In genomic region chr11:17350455-17351170, GRCh38 we compare ENCODE assay signal across 11 cellular contexts. TPM values are rescaled to one million over a fixed set of nuclear protein-coding genes. Genes with fewer than 3 reads are reported as not detected.
A peak's percentile ranks its signal among the peaks of the same experiment; 100 is the strongest.
DNase-seq lines count a peak whose midpoint lies in the region; ATAC-seq, FAIRE-seq and TF ChIP-seq lines count a peak whose summit lies in the region.
"Had no signal": no experiment of that assay in that cellular context is flagged by ENCODE, and none has a peak within 500 bp of the region (broad histone marks: within the 10 kb centered on the region; RNA-seq: fewer than 3 reads in every experiment).

No MANE protein-coding gene starts in this region.

- H3K9me3 ChIP-seq in Caco-2 (no peaks in the 10 kb centered on the region), astrocyte (ENCODE audit: insufficient read depth, low read depth, low read length) (no peaks in the 10 kb centered on the region)
- H3K9me3 ChIP-seq: gastroesophageal sphincter, pancreas had no signal

- no peaks in the 10 kb centered on the region for H3K27me3 ChIP-seq in Caco-2 (replicated peaks; ENCODE audit: control insufficient read depth, insufficient read depth, low read length)
- no peaks in the 10 kb centered on the region for H3K27me3 ChIP-seq in HL-60 (ENCODE audit: insufficient read depth, poor library complexity, severe bottlenecking)
- no peaks in the 10 kb centered on the region for H3K27me3 ChIP-seq in astrocyte (ENCODE audit: insufficient read depth, low read length)
- H3K27me3 ChIP-seq: gastroesophageal sphincter, pancreas had no signal

- H3K9me3 Mint-ChIP-seq in Caco-2 (ENCODE audit: unreplicated experiment) (no peaks in the 10 kb centered on the region), astrocyte (ENCODE audit: unreplicated experiment) (peaks cover 1% of the 10 kb centered on the region)
- no peaks in the 10 kb centered on the region for H3K9me3 Mint-ChIP-seq in natural killer cell treated with Interleukin-12 subunit alpha and Interleukin-12 subunit beta and Interleukin-15 and Interleukin-18, amount 100 ng/mL, for 72 hours

- no peaks in the 10 kb centered on the region for H3K79me2 ChIP-seq in astrocyte (ENCODE audit: insufficient read depth, low read length)

- BruUV-seq in Caco-2 (replicated peaks; lab: Mats Ljungman, UMichigan), result no TSS peak

- no peak overlapping the region for H3K9ac ChIP-seq in astrocyte (ENCODE audit: low read length)

- intact Hi-C loops in Caco-2 (cut with micrococcal nuclease; ENCODE audit: unreplicated experiment), result no loop called here

- no peak overlapping the region for H3K4me3 ChIP-seq in Caco-2 (ENCODE audit: low read depth, low read length)
- no peak overlapping the region for H3K4me3 ChIP-seq in HL-60 (replicated peaks; ENCODE audit: insufficient read depth, low read length)
- no peak overlapping the region for H3K4me3 ChIP-seq in astrocyte (ENCODE audit: insufficient read depth, low read depth, low read length)

- H3K27ac Mint-ChIP-seq in Caco-2 (ENCODE audit: unreplicated experiment) (no peak overlapping the region), astrocyte (ENCODE audit: unreplicated experiment) (no peak overlapping the region)
- peak overlapping the region in 1 of 2 donors; percentile 83 for H3K27ac Mint-ChIP-seq in natural killer cell treated with Interleukin-12 subunit alpha and Interleukin-12 subunit beta and Interleukin-15 and Interleukin-18, amount 100 ng/mL, for 72 hours

- peak overlapping the region; percentile 91 for H3K4me3 Mint-ChIP-seq in Caco-2 (ENCODE audit: unreplicated experiment)
- peak overlapping the region; percentile 82 for H3K4me3 Mint-ChIP-seq in astrocyte (ENCODE audit: unreplicated experiment)
- peak overlapping the region; percentile 98 for H3K4me3 Mint-ChIP-seq in natural killer cell treated with Interleukin-12 subunit alpha and Interleukin-12 subunit beta and Interleukin-15 and Interleukin-18, amount 100 ng/mL, for 72 hours

- H3K4me1 ChIP-seq in Caco-2, result peaks cover 4% of the 10 kb centered on the region
- H3K4me1 ChIP-seq in astrocyte (ENCODE audit: insufficient read depth, low read length), result peaks cover 20% of the 10 kb centered on the region

- H2AFZ ChIP-seq in astrocyte (ENCODE audit: low read depth, low read length), result no peak overlapping the region

- H3K4me2 ChIP-seq in astrocyte (ENCODE audit: low read length), result peak overlapping the region; percentile 93

- H3K36me3 Mint-ChIP-seq in Caco-2 (ENCODE audit: insufficient read depth, unreplicated experiment) (peaks cover 11% of the 10 kb centered on the region), astrocyte (ENCODE audit: low read depth, unreplicated experiment) (no peaks in the 10 kb centered on the region)
- no peaks in the 10 kb centered on the region for H3K36me3 Mint-ChIP-seq in natural killer cell treated with Interleukin-12 subunit alpha and Interleukin-12 subunit beta and Interleukin-15 and Interleukin-18, amount 100 ng/mL, for 72 hours

- CTCF ChIA-PET in Caco-2 (lab: Charles Lee), result no interaction called here

- POLR2A ChIA-PET in Caco-2 (lab: Charles Lee), result no interaction called here

- TF ChIP-seq CTCF in Caco-2 (IDR thresholded peaks at IDR 0.05; ENCODE audit: insufficient read depth in 1 of 2, low read depth in 1 of 2, low read length in 1 of 2, severe bottlenecking in 1 of 2, unreplicated experiment in 1 of 2) (no peak), HL-60 (IDR thresholded peaks at IDR 0.05; ENCODE audit: insufficient read depth, low read length) (no peak), astrocyte (IDR thresholded peaks at IDR 0.05; ENCODE audit: insufficient read depth, low read depth, low read length) (no peak)

- H3K27ac ChIP-seq in HL-60 (replicated peaks) (peak overlapping the region; percentile 92), astrocyte (ENCODE audit: low read depth, low read length) (no peak overlapping the region)
- H3K27ac ChIP-seq: pancreas had no signal

- ATAC-seq in natural killer cell treated with Interleukin-12 subunit alpha and Interleukin-12 subunit beta and Interleukin-15 and Interleukin-18, amount 100 ng/mL, for 72 hours, result peak in 1 of 2 donors; percentile 21
- no peak for ATAC-seq in GM21360 (IDR thresholded peaks at IDR 0.05; ENCODE audit: unreplicated experiment)

- DNase-seq in Caco-2 (no peak), HL-60 (ENCODE audit: low read depth in 1 of 2, low spot score in 1 of 2) (no peak), astrocyte (ENCODE audit: low read depth) (no peak), NCI-H2227 treated with DMSO at 0.1 percent for 48 hours (lab: John Stamatoyannopoulos, UW) (no peak), superior temporal gyrus (ENCODE audit: extremely low spot score) (no peak)
- DNase-seq in natural killer cell treated with Interleukin-12 subunit alpha and Interleukin-12 subunit beta and Interleukin-15 and Interleukin-18, amount 100 ng/mL, for 72 hours (ENCODE audit: low spot score), result no peak
- no peak for DNase-seq in NK-92 treated with Interleukin-12 subunit alpha and Interleukin-12 subunit beta, amount 100 ng/mL, for 24 hours (lab: John Stamatoyannopoulos, UW)

- H3K4me1 Mint-ChIP-seq in Caco-2 (ENCODE audit: low read depth, unreplicated experiment), result peaks cover 14% of the 10 kb centered on the region
- H3K4me1 Mint-ChIP-seq in astrocyte (ENCODE audit: low read depth, unreplicated experiment), result peaks cover 5% of the 10 kb centered on the region
- peaks cover 28 to 40% of the 10 kb centered on the region in 2 donors for H3K4me1 Mint-ChIP-seq in natural killer cell treated with Interleukin-12 subunit alpha and Interleukin-12 subunit beta and Interleukin-15 and Interleukin-18, amount 100 ng/mL, for 72 hours (ENCODE audit: low read depth in 2 of 2)

- peaks cover 4% of the 10 kb centered on the region for H3K27me3 Mint-ChIP-seq in Caco-2 (ENCODE audit: insufficient read depth, unreplicated experiment)
- peaks cover 18% of the 10 kb centered on the region for H3K27me3 Mint-ChIP-seq in astrocyte (ENCODE audit: low read depth, unreplicated experiment)
- H3K27me3 Mint-ChIP-seq in natural killer cell treated with Interleukin-12 subunit alpha and Interleukin-12 subunit beta and Interleukin-15 and Interleukin-18, amount 100 ng/mL, for 72 hours, result peaks cover 0 to 3% of the 10 kb centered on the region in 2 donors

- no peak for FAIRE-seq in astrocyte (lab: Jason Lieb, UNC)
- FAIRE-seq: colon, pancreas had no signal

- H3K36me3 ChIP-seq in Caco-2 (ENCODE audit: control insufficient read depth, insufficient read depth, low read length), result no peaks in the 10 kb centered on the region
- H3K36me3 ChIP-seq in astrocyte (ENCODE audit: insufficient read depth, low read length), result no peaks in the 10 kb centered on the region
- H3K36me3 ChIP-seq: gastroesophageal sphincter, pancreas had no signal

- no peaks in the 10 kb centered on the region for H4K20me1 ChIP-seq in astrocyte (ENCODE audit: insufficient read depth, low read length)

RNA-seq across cellular contexts. Expression of gene NCR3LG1, which starts 1.0 kb away (rescaled TPM):
- total RNA-seq in Caco-2 (2022) (14.6 and 14.8 TPM in 2 replicates), astrocyte (3.1 and 3.3 TPM in 2 replicates)
- total RNA-seq in natural killer cell treated with Interleukin-12 subunit alpha and Interleukin-12 subunit beta and Interleukin-15 and Interleukin-18, amount 100 ng/mL, for 72 hours, result 1 to 10 TPM in 1 of 2 donors, under 1 TPM in 1; 0.70 to 1.4 TPM

RNA-seq across cellular contexts. Expression of gene KCNJ11, which starts 37.8 kb away (rescaled TPM):
- total RNA-seq in Caco-2 (2022) (2.3 and 3.4 TPM in 2 replicates), astrocyte (0.43 TPM in 1 of 2 replicates, not detected in the other)
- total RNA-seq in natural killer cell treated with Interleukin-12 subunit alpha and Interleukin-12 subunit beta and Interleukin-15 and Interleukin-18, amount 100 ng/mL, for 72 hours, result under 1 TPM in 1 of 2 donors, not detected in 1; 0.75 TPM
